In genomic region chr4:73222466-73223257, GRCh38 we compare ENCODE assay signal across 8 cellular contexts. TPM values are rescaled to one million over a fixed set of nuclear protein-coding genes. Genes with fewer than 3 reads are reported as not detected.
A peak's percentile ranks its signal among the peaks of the same experiment; 100 is the strongest.
DNase-seq lines count a peak whose midpoint lies in the region; ATAC-seq and TF ChIP-seq lines count a peak whose summit lies in the region.

No MANE protein-coding gene starts in this region.

- TF ChIP-seq CTCF in GM13976 (IDR thresholded peaks at IDR 0.05; ENCODE audit: borderline replicate concordance, control extremely low read depth, extremely low read depth, insufficient read depth, missing control alignments) = no peak

- ATAC-seq in HG02798 (IDR thresholded peaks at IDR 0.05; ENCODE audit: poor library complexity, unreplicated experiment) = peak; percentile 94

- DNase-seq in A172 (ENCODE audit: low spot score) (peak; percentile 83), GM13976 (ENCODE audit: low spot score) (peak; percentile 65), NCI-H1105 treated with DMSO at 0.1 percent for 48 hours (lab: John Stamatoyannopoulos, UW) (peak; percentile 82), SW 1271 (lab: John Stamatoyannopoulos, UW) (peak; percentile 71 to 88), T47D (ENCODE audit: low read depth in 1 of 2, low spot score in 1 of 2) (peak; percentile 33 to 89), inferior parietal cortex (ENCODE audit: extremely low spot score) (peak; percentile 92)
- peak in 2 of 3 donors; percentile 12 to 47 for DNase-seq in stimulated activated CD4-positive, alpha-beta T cell treated with anti-CD3 and anti-CD28 coated beads, Interleukin-12 subunit alpha, Interleukin-12 subunit beta, amount 100 ng/mL, for 48 hours (ENCODE audit: low read depth in 2 of 3, low spot score in 1 of 3)

- in situ Hi-C loops in GM13976 (cut with MboI; ENCODE audit: low sequenced_read_pairs, unreplicated experiment) (no loop called here), T47D (cut with HindIII; ENCODE audit: low pct_unique_long_range_greater_than_20kb, low sequenced_read_pairs) (no loop called here)

RNA-seq across cellular contexts. Expression of gene ANKRD17, which starts 35.9 kb away (rescaled TPM):
- 16.8 and 17.6 TPM in 2 replicates for total RNA-seq in A172 (2014; rRNA removed; shearing (Covaris generic))

Comparison
In these comparisons a context has a peak if more than half of its experiments do, and no peak if none do; other contexts are left out.
1. Peak in every context shown above with its lines: DNase-seq and ATAC-seq.
2. DNase-seq: peak in every context shown above with its lines; median percentile 92 in inferior parietal cortex; 83 in A172; 82 in NCI-H1105 treated with DMSO at 0.1 percent for 48 hours; 80 in SW 1271; 65 in GM13976; 61 in T47D; 30 in stimulated activated CD4-positive, alpha-beta T cell treated with anti-CD3 and anti-CD28 coated beads, Interleukin-12 subunit alpha, Interleukin-12 subunit beta, amount 100 ng/mL, for 48 hours.